13 cellular contexts compared by ENCODE assay signal in the genomic region with DNA sequence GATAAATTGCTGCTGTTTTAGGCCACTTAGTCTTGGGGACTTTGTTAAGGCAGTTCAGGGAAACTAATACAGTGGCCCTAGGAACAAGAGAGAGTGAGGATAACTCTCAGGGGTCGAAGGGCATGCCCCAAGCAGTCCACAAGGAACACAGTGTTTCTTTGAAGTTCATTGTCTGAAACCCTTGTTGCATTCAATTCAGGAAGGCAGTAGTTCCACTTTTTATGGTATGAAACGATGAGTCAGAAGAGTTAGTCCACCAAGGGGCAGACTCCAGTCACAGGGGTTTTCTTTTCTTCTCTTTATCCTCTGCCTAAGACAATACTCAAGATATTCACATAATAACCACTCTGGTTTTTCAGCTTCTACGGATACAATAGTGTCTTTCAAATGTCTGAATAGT. TPM values are rescaled to one million over a fixed set of nuclear protein-coding genes. Genes with fewer than 3 reads are reported as not detected.
DNase-seq lines count a peak whose midpoint lies in the region; ATAC-seq and TF ChIP-seq lines count a peak whose summit lies in the region.
"Had no signal": no experiment of that assay in that cellular context is flagged by ENCODE, and none has a peak within 500 bp of the region (broad histone marks: within the 10 kb centered on the region; RNA-seq: fewer than 3 reads in every experiment).

No MANE protein-coding gene starts in this region.

- H3K4me1 ChIP-seq in esophagus (ENCODE audit: control insufficient read depth in 2 of 2, insufficient read depth in 2 of 2, low read length in 1 of 2) (peaks cover 0 to 3% of the 10 kb centered on the region in 2 donors), uterus (no peaks in the 10 kb centered on the region), gastroesophageal sphincter (no peaks in the 10 kb centered on the region)
- H3K4me1 ChIP-seq: pancreas, vagina had no signal

- intact Hi-C loops in uterus (cut with DNase I; ENCODE audit: low total_unique reads): no loop called here
- intact Hi-C loops in CD4-positive, alpha-beta T cell (cut with DNase I, micrococcal nuclease): no loop called here

- ATAC-seq in GM18517 (IDR thresholded peaks at IDR 0.05; ENCODE audit: unreplicated experiment) (peak; percentile 49), GM21825 (IDR thresholded peaks at IDR 0.05; ENCODE audit: unreplicated experiment) (peak; percentile 85), gastroesophageal sphincter (no peak)
- ATAC-seq in CD4-positive, alpha-beta T cell (ENCODE audit: poor library complexity): no peak
- ATAC-seq: pancreas had no signal

- H3K27ac Mint-ChIP-seq in CD4-positive, alpha-beta T cell: no peak overlapping the region

- peaks cover 11% of the 10 kb centered on the region for H3K27me3 Mint-ChIP-seq in CD4-positive, alpha-beta T cell

- POLR2A ChIA-PET in CD4-positive, alpha-beta T cell (lab: Charles Lee): no interaction called here

- H3K9me3 ChIP-seq in esophagus (ENCODE audit: control insufficient read depth in 2 of 2, insufficient read depth in 1 of 2, low read depth in 1 of 2, low read length in 1 of 2) (no peaks in the 10 kb centered on the region), uterus (no peaks in the 10 kb centered on the region), gastroesophageal sphincter (no peaks in the 10 kb centered on the region)
- H3K9me3 ChIP-seq in CD4-positive, alpha-beta T cell (ENCODE audit: control insufficient read depth, low read length): no peaks in the 10 kb centered on the region
- H3K9me3 ChIP-seq: Caco-2, pancreas, vagina had no signal

- CTCF ChIA-PET in CD4-positive, alpha-beta T cell (lab: Charles Lee): no interaction called here

- no peaks in the 10 kb centered on the region for H3K4me1 Mint-ChIP-seq in CD4-positive, alpha-beta T cell (ENCODE audit: low read depth)

- H3K4me3 Mint-ChIP-seq in CD4-positive, alpha-beta T cell: no peak overlapping the region

- no peaks in the 10 kb centered on the region for H3K36me3 Mint-ChIP-seq in CD4-positive, alpha-beta T cell (ENCODE audit: low read depth)

- no peak for TF ChIP-seq EP300 in gastroesophageal sphincter (IDR thresholded peaks at IDR 0.05)

- H3K36me3 ChIP-seq in esophagus (ENCODE audit: control insufficient read depth in 2 of 2, insufficient read depth in 2 of 2, low read length in 1 of 2) (no peaks in the 10 kb centered on the region), uterus (no peaks in the 10 kb centered on the region), gastroesophageal sphincter (no peaks in the 10 kb centered on the region)
- H3K36me3 ChIP-seq: pancreas, vagina had no signal

- TF ChIP-seq POLR2A in uterus (IDR thresholded peaks at IDR 0.05) (no peak), gastroesophageal sphincter (IDR thresholded peaks at IDR 0.05) (no peak)

- no peaks in the 10 kb centered on the region for H3K9me3 Mint-ChIP-seq in CD4-positive, alpha-beta T cell

- no peaks in the 10 kb centered on the region for H3K27me3 ChIP-seq in esophagus (ENCODE audit: control insufficient read depth in 1 of 2, insufficient read depth in 2 of 2, low read length in 2 of 2)
- H3K27me3 ChIP-seq in uterus: no peaks in the 10 kb centered on the region
- H3K27me3 ChIP-seq in CD4-positive, alpha-beta T cell (ENCODE audit: control insufficient read depth, insufficient read depth, low read length): no peaks in the 10 kb centered on the region
- peaks cover 39% of the 10 kb centered on the region for H3K27me3 ChIP-seq in gastroesophageal sphincter
- H3K27me3 ChIP-seq: pancreas, vagina had no signal

- H3K27ac ChIP-seq in esophagus (ENCODE audit: low read depth in 2 of 2, low read length in 1 of 2) (peak overlapping the region; percentile 65 to 82), uterus (no peak overlapping the region), gastroesophageal sphincter (no peak overlapping the region)
- no peak overlapping the region for H3K27ac ChIP-seq in CD4-positive, alpha-beta T cell (ENCODE audit: low read depth, low read length)
- H3K27ac ChIP-seq: pancreas, vagina had no signal

- TF ChIP-seq CTCF in uterus (IDR thresholded peaks at IDR 0.05): no peak
- no peak for TF ChIP-seq CTCF in CD4-positive, alpha-beta T cell (IDR thresholded peaks at IDR 0.05)
- TF ChIP-seq CTCF in gastroesophageal sphincter (IDR thresholded peaks at IDR 0.05): no peak

- H3K4me3 ChIP-seq in esophagus (ENCODE audit: low read depth in 1 of 2, low read length in 2 of 2) (no peak overlapping the region), uterus (no peak overlapping the region), gastroesophageal sphincter (no peak overlapping the region)
- H3K4me3 ChIP-seq: pancreas, vagina had no signal

- 41% methylated on average over 3 of the region's 3 CpGs for WGBS in esophagus, 2 donors
- WGBS in gastroesophageal sphincter (ENCODE audit: low coverage in 1 of 2), 2 donors: 42 to 45% methylated on average over 3 of the region's 3 CpGs

- DNase-seq in Kasumi-1 (lab: John Stamatoyannopoulos, UW) (peak; percentile 37), uterus (no peak), T1000 (lab: John Stamatoyannopoulos, UW) (no peak)
- DNase-seq in CD4-positive, alpha-beta T cell: no peak
- DNase-seq: Caco-2, NCI-H446, pancreas, T-helper 9 cell had no signal

RNA-seq across cellular contexts. Expression of a gene that starts 23.8 kb away (rescaled TPM):
- polyA plus RNA-seq in esophagus: 1 to 10 TPM; 4.4 to 6.6 TPM
- 1 to 10 TPM in 1 of 4 donors, under 1 TPM in 1, not detected in 2; under 0.01 to 3.7 TPM for total RNA-seq in uterus
- total RNA-seq in CD4-positive, alpha-beta T cell: under 1 TPM; 0.05 to 0.06 TPM
- 1 to 10 TPM in 1 of 4 donors, not detected in 3; 1.2 TPM for total RNA-seq in gastroesophageal sphincter

RNA-seq across cellular contexts. Expression of a gene that starts 55.1 kb away (rescaled TPM):
- 1,000 to 10,000 TPM; 3,283 to 3,991 TPM for polyA plus RNA-seq in esophagus
- 1 to 10 TPM in 1 of 4 donors, under 1 TPM in 2, not detected in 1; 0.14 to 2.9 (median 0.58) TPM for total RNA-seq in uterus
- total RNA-seq in CD4-positive, alpha-beta T cell: not detected
- 100 to 1,000 TPM in 1 of 4 donors, 10 to 100 TPM in 1, 1 to 10 TPM in 2; 1.5 to 140 (median 8.4) TPM for total RNA-seq in gastroesophageal sphincter
- total RNA-seq: Caco-2 had no signal

Comparison
In these comparisons a context has a peak if more than half of its experiments do, and no peak if none do; other contexts are left out.
1. ATAC-seq: peak in GM18517 (single experiment) and GM21825 (single experiment); none in CD4-positive, alpha-beta T cell (single experiment) and gastroesophageal sphincter (single experiment).
2. DNase-seq: peak in Kasumi-1 (2 of 2); none in uterus (0 of 2), T1000 (single experiment) and CD4-positive, alpha-beta T cell (0 of 10).
3. H3K27ac ChIP-seq: peak in esophagus (2 of 2); none in uterus (0 of 2), CD4-positive, alpha-beta T cell (single experiment) and gastroesophageal sphincter (0 of 4).